In the genomic region with DNA sequence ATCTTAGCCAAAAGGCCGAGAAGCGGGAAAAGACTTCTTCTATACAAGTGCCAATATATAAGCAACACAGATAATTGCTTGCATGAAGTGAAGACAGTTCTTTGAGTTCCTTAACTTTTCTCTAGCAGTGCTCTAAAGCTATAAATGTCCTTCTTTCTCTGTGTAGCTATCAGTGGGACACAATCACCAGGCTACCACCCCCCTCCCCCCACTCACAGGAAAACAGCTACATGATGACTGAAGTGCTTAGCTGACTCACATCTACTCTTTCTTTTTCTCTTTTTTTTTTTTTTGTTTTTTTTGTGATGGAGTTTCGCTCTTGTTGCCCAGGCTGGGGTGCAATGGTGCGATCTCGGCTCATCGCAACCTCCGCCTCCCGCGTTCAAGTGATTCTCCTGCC, we compare ENCODE assay signal across 10 cellular contexts. TPM values are rescaled to one million over a fixed set of nuclear protein-coding genes. Genes with fewer than 3 reads are reported as not detected.
"Had no signal": no experiment of that assay in that cellular context is flagged by ENCODE, and none has a peak within 500 bp of the region (broad histone marks: within the 10 kb centered on the region; RNA-seq: fewer than 3 reads in every experiment).

No MANE protein-coding gene starts in this region.

RNA-seq across cellular contexts. Expression of a gene that starts 30.3 kb away (rescaled TPM):
- total RNA-seq: bronchial epithelial cell, esophagus mucosa, kidney, renal cortical epithelial cell, thoracic aorta had no signal
- polyA plus RNA-seq: liver had no signal

RNA-seq across cellular contexts. Expression of a gene that starts 53.2 kb away (rescaled TPM):
- total RNA-seq: activated T-helper 2 cell treated with anti-CD3 and anti-CD28 coated beads, Interferon-gamma antibody, Interleukin-2, Interleukin-4, amounts not matched to agents 10 μg/mL and 5 μg/mL and 100 μg/mL, durations not matched to agents 14 hours and 24 hours and 36 hours; bronchial epithelial cell; mononuclear cell; renal cortical epithelial cell; T-helper 17 cell had no signal
- polyA plus RNA-seq: SK-N-SH had no signal
